ENCODE assay signal across 8 cellular contexts in the genomic region with DNA sequence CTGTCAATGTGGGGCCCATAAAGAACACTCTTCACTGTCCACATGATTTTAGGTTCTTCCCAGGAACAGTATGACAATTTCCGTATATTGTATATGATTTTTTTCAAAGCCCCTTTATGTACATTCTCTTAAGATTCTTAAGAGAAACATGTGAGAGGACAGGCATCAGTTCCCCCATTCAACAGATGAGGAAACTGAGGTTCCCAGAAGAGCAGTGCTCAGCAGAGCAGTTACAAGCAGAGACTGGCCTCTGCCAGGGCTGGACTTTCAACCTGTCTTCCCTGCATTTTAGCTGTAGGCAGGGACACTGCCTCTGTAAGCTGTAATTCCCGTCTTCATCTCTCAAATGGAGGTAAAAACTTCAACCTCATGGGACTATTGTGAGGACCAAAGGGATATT.
"Had no signal": no experiment of that assay in that cellular context is flagged by ENCODE, and none has a peak within 500 bp of the region (broad histone marks: within the 10 kb centered on the region; RNA-seq: fewer than 3 reads in every experiment).

No MANE protein-coding gene starts in this region.

- FAIRE-seq: H1, H54, HTR-8/SVneo had no signal

- H3K4me3 Mint-ChIP-seq: GM23338, H9, IgD-negative memory B cell had no signal

- H3K4me2 ChIP-seq: GM23338 had no signal

- H3K27me3 Mint-ChIP-seq: IgD-negative memory B cell had no signal

- DNase-seq: H9, HCEC 1CT, KG1 had no signal

- H2AFZ ChIP-seq: GM23338 had no signal

- H3K4me3 ChIP-seq: GM23338 had no signal
